ENCODE assay signal across 9 cellular contexts in genomic region chr20:22350624-22351023, GRCh38.
"Had no signal": no experiment of that assay in that cellular context is flagged by ENCODE, and none has a peak within 500 bp of the region (broad histone marks: within the 10 kb centered on the region; RNA-seq: fewer than 3 reads in every experiment).

No MANE protein-coding gene starts in this region.

- H3K4me3 ChIP-seq: GM23248 had no signal

- ATAC-seq: HepG2 had no signal

- DNase-seq: GM23248, GOT3, H9, HCEC 1CT, HFFc6, KBM-7 had no signal

- FAIRE-seq: H54, HepG2 had no signal

- H3K27ac ChIP-seq: GM23248, HL-60 had no signal
